Comparison of ENCODE assay signal across 9 cellular contexts in the genomic region with DNA sequence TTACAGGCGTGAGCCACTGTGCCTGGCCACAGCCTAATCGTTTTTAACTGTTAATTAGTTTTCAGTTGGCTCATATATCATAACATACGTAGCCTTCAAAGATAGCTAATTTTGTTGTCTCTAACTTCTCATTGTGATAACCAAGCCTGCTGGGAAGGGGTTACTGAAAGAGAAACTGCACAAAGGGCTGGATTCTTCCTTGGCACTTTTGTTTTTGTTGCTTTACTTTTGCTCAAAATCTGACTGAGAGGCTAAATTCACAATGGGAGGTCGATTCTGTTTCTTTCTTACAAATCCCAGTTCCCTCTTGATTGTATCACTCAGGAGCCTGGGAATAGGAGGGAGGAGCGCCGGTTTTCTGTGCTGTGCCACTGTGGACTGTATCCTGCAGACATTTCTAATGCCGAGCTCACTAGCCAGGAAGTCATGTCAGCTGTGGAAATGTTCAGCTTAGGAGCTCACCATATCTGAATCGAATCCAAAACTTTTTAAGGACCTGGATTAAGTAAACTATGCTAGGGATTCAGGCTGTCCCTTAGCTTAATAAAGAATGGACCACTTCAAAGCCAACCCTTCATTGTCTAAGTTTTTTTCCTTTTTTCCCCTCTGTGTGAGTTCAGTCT.
A peak's percentile ranks its signal among the peaks of the same experiment; 100 is the strongest.
DNase-seq lines count a peak whose midpoint lies in the region; ATAC-seq and TF ChIP-seq lines count a peak whose summit lies in the region.
"Had no signal": no experiment of that assay in that cellular context is flagged by ENCODE, and none has a peak within 500 bp of the region (broad histone marks: within the 10 kb centered on the region; RNA-seq: fewer than 3 reads in every experiment).

No MANE protein-coding gene starts in this region.

- no peaks in the 10 kb centered on the region for H3K36me3 ChIP-seq in CD8-positive, alpha-beta memory T cell (ENCODE audit: insufficient read depth, low read length)
- no peaks in the 10 kb centered on the region for H3K36me3 ChIP-seq in ovary

- H3K9me3 Mint-ChIP-seq in CD8-positive, alpha-beta memory T cell, result peaks cover 2 to 13% (median 10%) of the 10 kb centered on the region in 5 donors
- H3K9me3 Mint-ChIP-seq in CD4-positive, alpha-beta T cell, result peaks cover 6% of the 10 kb centered on the region

- no peaks in the 10 kb centered on the region for H3K9me3 ChIP-seq in CD8-positive, alpha-beta memory T cell (ENCODE audit: low read length)
- H3K9me3 ChIP-seq in ovary, result no peaks in the 10 kb centered on the region
- peaks cover 4% of the 10 kb centered on the region for H3K9me3 ChIP-seq in CD4-positive, alpha-beta T cell (ENCODE audit: control insufficient read depth, low read length)

- no peak for TF ChIP-seq CTCF in ovary (IDR thresholded peaks at IDR 0.05)
- no peak for TF ChIP-seq CTCF in CD4-positive, alpha-beta T cell (IDR thresholded peaks at IDR 0.05)

- no peaks in the 10 kb centered on the region for H3K4me1 Mint-ChIP-seq in CD8-positive, alpha-beta memory T cell
- no peaks in the 10 kb centered on the region for H3K4me1 Mint-ChIP-seq in CD4-positive, alpha-beta T cell (ENCODE audit: low read depth)

- 3 to 4% (median 3%) methylated on average over 8 of the region's 8 CpGs for WGBS in ovary, 3 donors

- TF ChIP-seq POLR2A in ovary (IDR thresholded peaks at IDR 0.05), result no peak

- H3K4me3 ChIP-seq in CD8-positive, alpha-beta memory T cell (ENCODE audit: low read length), result no peak overlapping the region
- H3K4me3 ChIP-seq in ovary, result peak overlapping the region; percentile 0

- POLR2A ChIA-PET in CD8-positive, alpha-beta memory T cell (lab: Charles Lee), result no interaction called here
- POLR2A ChIA-PET in CD4-positive, alpha-beta T cell (lab: Charles Lee), result no interaction called here

- H3K27ac ChIP-seq in CD8-positive, alpha-beta memory T cell (ENCODE audit: low read depth, low read length), result peak overlapping the region; percentile 50
- peak overlapping the region in 1 of 2 donors; percentile 62 for H3K27ac ChIP-seq in ovary
- no peak overlapping the region for H3K27ac ChIP-seq in CD4-positive, alpha-beta T cell (ENCODE audit: low read depth, low read length)

- H3K27ac Mint-ChIP-seq in CD8-positive, alpha-beta memory T cell, result no peak overlapping the region
- H3K27ac Mint-ChIP-seq in CD4-positive, alpha-beta T cell, result no peak overlapping the region

- no peaks in the 10 kb centered on the region for H3K4me1 ChIP-seq in CD8-positive, alpha-beta memory T cell (ENCODE audit: insufficient read depth, low read length)
- H3K4me1 ChIP-seq in ovary (ENCODE audit: insufficient read depth), result peaks cover 8% of the 10 kb centered on the region

- H3K27me3 ChIP-seq in CD8-positive, alpha-beta memory T cell (ENCODE audit: insufficient read depth, low read length, poor library complexity, severe bottlenecking), result no peaks in the 10 kb centered on the region
- no peaks in the 10 kb centered on the region for H3K27me3 ChIP-seq in ovary
- H3K27me3 ChIP-seq in CD4-positive, alpha-beta T cell (ENCODE audit: control insufficient read depth, insufficient read depth, low read length), result no peaks in the 10 kb centered on the region

- H3K4me3 Mint-ChIP-seq in CD8-positive, alpha-beta memory T cell, result no peak overlapping the region
- H3K4me3 Mint-ChIP-seq in CD4-positive, alpha-beta T cell, result no peak overlapping the region

- no peaks in the 10 kb centered on the region for H3K27me3 Mint-ChIP-seq in CD8-positive, alpha-beta memory T cell
- no peaks in the 10 kb centered on the region for H3K27me3 Mint-ChIP-seq in CD4-positive, alpha-beta T cell

- DNase-seq in CD8-positive, alpha-beta memory T cell, result no peak
- DNase-seq in SK-MEL-5 (ENCODE audit: low read depth, low spot score), result peak; percentile 11
- peak; percentile 51 for DNase-seq in fibroblast of gingiva (ENCODE audit: low read depth)
- DNase-seq in ovary, result peak in 1 of 5 donors; percentile 15
- DNase-seq in NCI-H146 (lab: John Stamatoyannopoulos, UW), result no peak
- no peak for DNase-seq in DMS79 (lab: John Stamatoyannopoulos, UW)
- DNase-seq in CD4-positive, alpha-beta T cell, result no peak
- DNase-seq in GM19240 (ENCODE audit: insufficient read length, low spot score), result no peak
- DNase-seq: GDM1 had no signal

- in situ Hi-C loops in SK-MEL-5 (cut with HindIII; ENCODE audit: low pct_unique_long_range_greater_than_20kb, low sequenced_read_pairs), result no loop called here

- intact Hi-C loops in ovary (cut with DNase I), result no loop called here
- intact Hi-C loops in CD4-positive, alpha-beta T cell (cut with DNase I, micrococcal nuclease), result no loop called here

- ATAC-seq in CD4-positive, alpha-beta T cell (ENCODE audit: poor library complexity), result no peak

- no peak for TF ChIP-seq EP300 in ovary (IDR thresholded peaks at IDR 0.05)

- CTCF ChIA-PET in CD8-positive, alpha-beta memory T cell (lab: Charles Lee), result no interaction called here
- CTCF ChIA-PET in CD4-positive, alpha-beta T cell (lab: Charles Lee), result no interaction called here

- no peaks in the 10 kb centered on the region for H3K36me3 Mint-ChIP-seq in CD8-positive, alpha-beta memory T cell
- H3K36me3 Mint-ChIP-seq in CD4-positive, alpha-beta T cell (ENCODE audit: low read depth), result no peaks in the 10 kb centered on the region

Comparison
In these comparisons a context has a peak if more than half of its experiments do, and no peak if none do; other contexts are left out.
1. DNase-seq: peak in SK-MEL-5 (single experiment) and fibroblast of gingiva (single experiment); none in CD8-positive, alpha-beta memory T cell (0 of 5), NCI-H146 (single experiment), DMS79 (single experiment), CD4-positive, alpha-beta T cell (0 of 10) and GM19240 (single experiment).